In the genomic region with DNA sequence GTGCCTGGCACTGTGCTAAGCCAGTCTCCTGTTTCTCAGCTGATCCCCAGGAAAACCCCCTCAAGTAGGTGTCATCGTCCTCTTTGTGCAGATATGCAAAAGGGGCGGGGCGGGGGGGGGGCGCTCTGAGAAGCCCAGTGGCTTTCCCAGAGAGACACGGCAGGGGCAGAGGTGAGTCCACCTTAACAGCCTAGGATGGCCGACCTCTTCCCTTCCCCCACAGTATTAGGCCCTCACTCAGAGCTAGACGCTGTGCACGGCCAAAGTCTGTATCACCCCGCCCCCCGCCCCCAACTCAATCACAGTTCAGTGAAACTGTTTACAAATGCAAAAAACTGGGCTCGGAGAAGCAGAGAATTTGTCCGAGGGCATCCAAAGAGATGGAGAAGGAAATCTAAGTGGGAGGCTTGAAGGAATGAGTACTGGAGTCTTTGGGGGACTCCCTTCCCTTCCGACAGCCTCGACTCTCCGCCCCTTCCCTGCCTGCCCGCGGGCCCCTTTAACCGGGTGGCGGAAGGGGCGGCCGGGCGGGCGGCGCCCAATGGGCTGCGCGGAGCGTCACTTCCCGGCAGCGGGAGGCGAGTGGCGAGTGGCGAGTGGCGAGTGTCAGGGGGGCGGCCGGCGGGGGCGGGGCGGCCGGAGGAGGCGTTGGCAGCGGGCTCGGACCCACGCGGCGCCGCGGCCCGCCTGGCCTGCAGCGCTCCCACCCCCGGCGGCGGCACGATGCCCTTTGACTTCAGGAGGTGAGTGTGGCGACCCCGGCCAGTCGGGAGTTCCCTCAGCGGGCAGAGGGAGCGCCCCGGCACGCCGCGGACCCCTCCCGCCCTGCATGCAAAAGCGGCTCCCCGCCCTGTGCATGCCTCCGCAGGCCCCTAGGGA, we compare ENCODE assay signal across 8 cellular contexts. TPM values are rescaled to one million over a fixed set of nuclear protein-coding genes. Genes with fewer than 3 reads are reported as not detected.
DNase-seq lines count a peak whose midpoint lies in the region; ATAC-seq and TF ChIP-seq lines count a peak whose summit lies in the region.

A gene with protein sequence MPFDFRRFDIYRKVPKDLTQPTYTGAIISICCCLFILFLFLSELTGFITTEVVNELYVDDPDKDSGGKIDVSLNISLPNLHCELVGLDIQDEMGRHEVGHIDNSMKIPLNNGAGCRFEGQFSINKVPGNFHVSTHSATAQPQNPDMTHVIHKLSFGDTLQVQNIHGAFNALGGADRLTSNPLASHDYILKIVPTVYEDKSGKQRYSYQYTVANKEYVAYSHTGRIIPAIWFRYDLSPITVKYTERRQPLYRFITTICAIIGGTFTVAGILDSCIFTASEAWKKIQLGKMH (plus strand): TSS at position 561 of the 879 bp plus-strand sequence. CDS start 163 bp downstream, at position 724.

- H3K9me3 Mint-ChIP-seq in neural crest cell = no peaks in the 10 kb centered on the region

- under 1% methylated on average over 64 of the region's 66 CpGs for WGBS in HUES64

- no peaks in the 10 kb centered on the region for H3K27me3 Mint-ChIP-seq in neural crest cell (ENCODE audit: low read depth)

- H3K27ac ChIP-seq in HUES64 (ENCODE audit: low read depth, low read length) (peak within 1 kb of the TSS; percentile 94), SJCRH30 (peak within 1 kb of the TSS; percentile 54), substantia nigra (ENCODE audit: low read depth, low read length, poor library complexity, severe bottlenecking) (peak within 1 kb of the TSS; percentile 76)

- H3K9me3 ChIP-seq in HUES64 (ENCODE audit: insufficient read depth, low read depth, low read length) = no peaks in the 10 kb centered on the region
- no peaks in the 10 kb centered on the region for H3K9me3 ChIP-seq in SJCRH30 (replicated peaks)

- peak within 1 kb of the TSS; percentile 83 for H3K9ac ChIP-seq in HUES64 (ENCODE audit: low read depth, low read length)

- peaks cover 22% of the 10 kb centered on the region for H3K4me1 ChIP-seq in HUES64 (ENCODE audit: insufficient read depth, low read length)
- H3K4me1 ChIP-seq in SJCRH30 = peaks cover 22% of the 10 kb centered on the region

- H3K36me3 Mint-ChIP-seq in neural crest cell (ENCODE audit: low read depth) = no peaks in the 10 kb centered on the region

- peak within 1 kb of the TSS; percentile 90 for H3K4me3 Mint-ChIP-seq in neural crest cell

- H3K4me3 ChIP-seq in HUES64 (ENCODE audit: low read length) (peak within 1 kb of the TSS; percentile 87), SJCRH30 (peak within 1 kb of the TSS; percentile 75)

- TF ChIP-seq CTCF in neural crest cell (conservative IDR thresholded peaks at IDR 0.05) = no peak

- H3K27me3 ChIP-seq in HUES64 (ENCODE audit: insufficient read depth, low read length) (no peaks in the 10 kb centered on the region), SJCRH30 (no peaks in the 10 kb centered on the region)

- DNase-seq in DMS53 (lab: John Stamatoyannopoulos, UW) (peak; percentile 90), SJCRH30 (peak; percentile 82 to 84), foreskin melanocyte (peak; percentile 64), neural crest cell (ENCODE audit: low read depth, low spot score) (peak; percentile 74), substantia nigra (lab: John Stamatoyannopoulos, UW) (peak; percentile 41 to 99 (median 83))
- DNase-seq in activated naive CD4-positive, alpha-beta T cell (lab: John Stamatoyannopoulos, UW) = peak; percentile 14 to 46 (median 20)

- H3K36me3 ChIP-seq in HUES64 (ENCODE audit: insufficient read depth, low read length) (peaks cover 6% of the 10 kb centered on the region), SJCRH30 (no peaks in the 10 kb centered on the region)

- peak; percentile 59 for ATAC-seq in GM21447 (IDR thresholded peaks at IDR 0.05; ENCODE audit: unreplicated experiment)

- H3K27ac Mint-ChIP-seq in neural crest cell (ENCODE audit: unreplicated experiment) = peak within 1 kb of the TSS; percentile 81

- H3K4me1 Mint-ChIP-seq in neural crest cell = peaks cover 32% of the 10 kb centered on the region

RNA-seq across cellular contexts. Expression of the gene that starts here (rescaled TPM):
- 59.1 TPM for polyA plus RNA-seq in HUES64 (2013, experiment 1 of 2)
- polyA plus RNA-seq in HUES64 (2013, experiment 2 of 2) = 70.5 TPM
- 77.4 and 83.4 TPM in 2 replicates for total RNA-seq in SJCRH30 (2014; rRNA removed; shearing (Covaris generic))
- total RNA-seq in neural crest cell = 106 and 108 TPM in 2 replicates

Comparison
In these comparisons a context has a peak if more than half of its experiments do, and no peak if none do; other contexts are left out.
1. Peak in every context shown above with its lines: DNase-seq, ATAC-seq, H3K4me3 ChIP-seq and H3K27ac ChIP-seq.
2. DNase-seq: peak in every context shown above with its lines; median percentile 90 in DMS53; 83 in SJCRH30; 83 in substantia nigra; 74 in neural crest cell; 64 in foreskin melanocyte; 20 in activated naive CD4-positive, alpha-beta T cell.